2 cellular contexts compared by ENCODE assay signal in genomic region chr19:50252887-50253268, GRCh38.
A peak's percentile ranks its signal among the peaks of the same experiment; 100 is the strongest.
TF ChIP-seq lines count a peak whose summit lies in the region.

No MANE protein-coding gene starts in this region.

TF ChIP-seq in HCT116, 20 proteins besides CTCF, POLR2A, EP300 and RAD21:
- no peak for TF ChIP-seq MAX (IDR thresholded peaks at IDR 0.05)
- peak; percentile 43; the same call in 1 of the 2 replicates for TF ChIP-seq CBX3 (IDR thresholded peaks at IDR 0.05; ENCODE audit: low read depth)

TF ChIP-seq in K562, 482 proteins besides CTCF, POLR2A, EP300 and RAD21:
- TF ChIP-seq KDM1A (IDR thresholded peaks at IDR 0.05) (0 out of 4 replicates have a peak, but pooled peaks of 1 of the 2 experiments have one; percentile 31), ZNF217 (CRISPR knock-in tag; IDR thresholded peaks at IDR 0.05) (no peak), ZNF280A (IDR thresholded peaks at IDR 0.05; ENCODE audit: low read depth, partially characterized antibody) (peak; percentile 53), KAT2B (IDR thresholded peaks at IDR 0.05; ENCODE audit: low read depth, low read length) (no peak), CUX1 (CRISPR knock-in tag; IDR thresholded peaks at IDR 0.05) (no peak), NUFIP1 (IDR thresholded peaks at IDR 0.05; ENCODE audit: partially characterized antibody) (no peak), ZFP1 (CRISPR knock-in tag; IDR thresholded peaks at IDR 0.05) (no peak), BCOR (IDR thresholded peaks at IDR 0.05) (peak; percentile 35; the same call in 1 of the 2 replicates), ZNF778 (CRISPR knock-in tag; IDR thresholded peaks at IDR 0.05) (no peak), RBM25 (IDR thresholded peaks at IDR 0.05; ENCODE audit: low read depth, low read length, severe bottlenecking) (peak; percentile 40), TRIM28 (IDR thresholded peaks at IDR 0.05) (peak; percentile 61; the same call in 1 of the 2 replicates), CBX3 (IDR thresholded peaks at IDR 0.05; ENCODE audit: borderline replicate concordance in 1 of 2, low read length in 2 of 2) (peak in 1 of 2 experiments; percentile 84; a peak in 2 of 3 replicates), TCF15 (CRISPR knock-in tag; IDR thresholded peaks at IDR 0.05) (no peak), CBX5 (IDR thresholded peaks at IDR 0.05; ENCODE audit: borderline replicate concordance, low read depth) (0 out of 2 replicates have a peak, but pooled peaks have one; percentile 14)
